In genomic region chr11:8341966-8342365, GRCh38 we compare ENCODE assay signal across 14 cellular contexts.
DNase-seq lines count a peak whose midpoint lies in the region; ATAC-seq, FAIRE-seq and TF ChIP-seq lines count a peak whose summit lies in the region.
"Had no signal": no experiment of that assay in that cellular context is flagged by ENCODE, and none has a peak within 500 bp of the region (broad histone marks: within the 10 kb centered on the region; RNA-seq: fewer than 3 reads in every experiment).

No MANE protein-coding gene starts in this region.

- H3K27me3 Mint-ChIP-seq in stimulated activated naive CD8-positive, alpha-beta T cell treated with anti-CD3 and anti-CD28 coated beads, Interleukin-15, Interleukin-2, amounts not matched to agents 100 ng/mL and 50 ng/mL, for 24 hours, result no peaks in the 10 kb centered on the region

- H3K4me3 ChIP-seq in PC-9, result no peak overlapping the region
- no peak overlapping the region for H3K4me3 ChIP-seq in kidney (ENCODE audit: low read length in 2 of 2)
- no peak overlapping the region for H3K4me3 ChIP-seq in osteoblast (ENCODE audit: insufficient read depth, low read length)
- H3K4me3 ChIP-seq: BLaER1 had no signal

- H3K79me2 ChIP-seq in PC-9 (ENCODE audit: low read depth) (no peaks in the 10 kb centered on the region), osteoblast (ENCODE audit: insufficient read depth, low read length) (no peaks in the 10 kb centered on the region)

- H3K27me3 ChIP-seq in PC-9 (ENCODE audit: insufficient read depth, low read depth), result no peaks in the 10 kb centered on the region
- peaks cover 7% of the 10 kb centered on the region for H3K27me3 ChIP-seq in osteoblast (ENCODE audit: insufficient read depth, low read length)
- H3K27me3 ChIP-seq: BLaER1 had no signal

- H3K27ac Mint-ChIP-seq in stimulated activated naive CD8-positive, alpha-beta T cell treated with anti-CD3 and anti-CD28 coated beads, Interleukin-15, Interleukin-2, amounts not matched to agents 100 ng/mL and 50 ng/mL, for 24 hours, result peak overlapping the region; percentile 54
- H3K27ac Mint-ChIP-seq: CD4-positive, CD25-positive, alpha-beta regulatory T cell had no signal

- DNase-seq in stimulated activated naive CD8-positive, alpha-beta T cell treated with anti-CD3 and anti-CD28 coated beads, Interleukin-15, Interleukin-2, amounts not matched to agents 100 U/mL and 50 U/mL, for 24 hours, result no peak
- DNase-seq in PC-9, result peak in 1 of 2 experiments; percentile 46
- DNase-seq in kidney, result peak; percentile 18
- DNase-seq in osteoblast (ENCODE audit: insufficient read length, low spot score, missing footprints), result peak; percentile 52
- DNase-seq in SK-N-DZ (ENCODE audit: low spot score), result no peak
- no peak for DNase-seq in SKM-1 (lab: John Stamatoyannopoulos, UW; ENCODE audit: unreplicated experiment)
- DNase-seq in activated CD4-positive, alpha-beta T cell treated with anti-CD3 and anti-CD28 coated beads, Interleukin-2, amount 50 U/mL, for 4 hours, result no peak
- DNase-seq: CD4-positive, CD25-positive, alpha-beta regulatory T cell; DMS53; GF-D8 had no signal

- H3K4me3 Mint-ChIP-seq in stimulated activated naive CD8-positive, alpha-beta T cell treated with anti-CD3 and anti-CD28 coated beads, Interleukin-15, Interleukin-2, amounts not matched to agents 100 ng/mL and 50 ng/mL, for 24 hours, result no peak overlapping the region
- H3K4me3 Mint-ChIP-seq: CD4-positive, CD25-positive, alpha-beta regulatory T cell had no signal

- no peaks in the 10 kb centered on the region for H3K36me3 ChIP-seq in PC-9 (ENCODE audit: low read depth)
- no peaks in the 10 kb centered on the region for H3K36me3 ChIP-seq in kidney (ENCODE audit: control insufficient read depth in 1 of 2, insufficient read depth in 2 of 2, low read length in 2 of 2)
- no peaks in the 10 kb centered on the region for H3K36me3 ChIP-seq in osteoblast (ENCODE audit: insufficient read depth, low read length)
- H3K36me3 ChIP-seq: BLaER1 had no signal

- peaks cover 26% of the 10 kb centered on the region; the same call in 1 of the 2 replicates for H3F3A ChIP-seq in PC-9 (ENCODE audit: insufficient read depth, low read depth)

- no peak for TF ChIP-seq CTCF in PC-9 (conservative IDR thresholded peaks at IDR 0.05)
- TF ChIP-seq CTCF in kidney (IDR thresholded peaks at IDR 0.05; ENCODE audit: borderline replicate concordance, extremely low read depth, insufficient read depth), result no peak
- no peak for TF ChIP-seq CTCF in osteoblast (IDR thresholded peaks at IDR 0.05; ENCODE audit: extremely low read depth, low read depth, low read length)

- H3K4me1 ChIP-seq in PC-9 (replicated peaks; ENCODE audit: insufficient read depth) (peaks cover 40% of the 10 kb centered on the region), kidney (ENCODE audit: control insufficient read depth in 1 of 2, insufficient read depth in 1 of 2, low read depth in 1 of 2, low read length in 2 of 2) (no peaks in the 10 kb centered on the region), osteoblast (ENCODE audit: insufficient read depth, low read length) (no peaks in the 10 kb centered on the region)

- H3K36me3 Mint-ChIP-seq in stimulated activated naive CD8-positive, alpha-beta T cell treated with anti-CD3 and anti-CD28 coated beads, Interleukin-15, Interleukin-2, amounts not matched to agents 100 ng/mL and 50 ng/mL, for 24 hours (ENCODE audit: low read depth), result no peaks in the 10 kb centered on the region
- H3K36me3 Mint-ChIP-seq: CD4-positive, CD25-positive, alpha-beta regulatory T cell had no signal

- H2AFZ ChIP-seq in PC-9, result no peak overlapping the region
- no peak overlapping the region for H2AFZ ChIP-seq in osteoblast (ENCODE audit: low read length)

- H3K9me3 ChIP-seq in PC-9 (ENCODE audit: insufficient read depth, low read depth) (no peaks in the 10 kb centered on the region), kidney (ENCODE audit: control insufficient read depth in 1 of 2, low read length in 2 of 2) (no peaks in the 10 kb centered on the region), osteoblast (ENCODE audit: low read depth, low read length) (no peaks in the 10 kb centered on the region)
- H3K9me3 ChIP-seq: BLaER1 had no signal

- intact Hi-C loops in PC-9 (cut with micrococcal nuclease; ENCODE audit: unreplicated experiment), result loop anchor here (2.0 kb wide), 1 partner anchor 569 kb away; the partner anchor contains the start of gene AKIP1
- intact Hi-C loops in kidney (cut with DNase I), result no loop called here

- H3K4me2 ChIP-seq in PC-9, result peak overlapping the region; percentile 72; the same call in 1 of the 2 replicates
- no peak overlapping the region for H3K4me2 ChIP-seq in osteoblast (ENCODE audit: insufficient read depth, low read length)

- no peak for FAIRE-seq in kidney (lab: Jason Lieb, UNC)
- FAIRE-seq: GM19239 had no signal

- no peaks in the 10 kb centered on the region for H3K9me2 ChIP-seq in PC-9 (ENCODE audit: insufficient read depth)

- CTCF ChIA-PET in PC-9 (lab: Charles Lee), result no interaction called here

- POLR2A ChIA-PET in PC-9 (lab: Charles Lee; ENCODE audit: unreplicated experiment), result no interaction called here

- no peaks in the 10 kb centered on the region for H4K20me1 ChIP-seq in PC-9 (ENCODE audit: insufficient read depth)
- no peaks in the 10 kb centered on the region for H4K20me1 ChIP-seq in osteoblast (ENCODE audit: insufficient read depth, low read length)
- H4K20me1 ChIP-seq: BLaER1 had no signal

- H3K27ac ChIP-seq in PC-9 (no peak overlapping the region), kidney (ENCODE audit: low read depth in 2 of 2, low read length in 2 of 2) (no peak overlapping the region), osteoblast (ENCODE audit: low read depth, low read length) (no peak overlapping the region)
- H3K27ac ChIP-seq: 22Rv1, BLaER1 had no signal

- ATAC-seq in stimulated activated naive CD8-positive, alpha-beta T cell treated with anti-CD3 and anti-CD28 coated beads, Interleukin-15, Interleukin-2, amounts not matched to agents 100 U/mL and 50 U/mL, for 24 hours, result no peak

- H3K9me3 Mint-ChIP-seq in stimulated activated naive CD8-positive, alpha-beta T cell treated with anti-CD3 and anti-CD28 coated beads, Interleukin-15, Interleukin-2, amounts not matched to agents 100 ng/mL and 50 ng/mL, for 24 hours, result no peaks in the 10 kb centered on the region
- H3K9me3 Mint-ChIP-seq: CD4-positive, CD25-positive, alpha-beta regulatory T cell had no signal

- H3K4me1 Mint-ChIP-seq in stimulated activated naive CD8-positive, alpha-beta T cell treated with anti-CD3 and anti-CD28 coated beads, Interleukin-15, Interleukin-2, amounts not matched to agents 100 ng/mL and 50 ng/mL, for 24 hours (ENCODE audit: low read depth), result peaks cover 6% of the 10 kb centered on the region

- H3K9ac ChIP-seq in kidney (ENCODE audit: low read length in 2 of 2), result no peak overlapping the region
- H3K9ac ChIP-seq: BLaER1 had no signal

- no TSS peak for BruUV-seq in PC-9 (replicated peaks; lab: Mats Ljungman, UMichigan)

Comparison
In these comparisons a context has a peak if more than half of its experiments do, and no peak if none do; other contexts are left out.
1. DNase-seq: peak in kidney (single experiment) and osteoblast (single experiment); none in stimulated activated naive CD8-positive, alpha-beta T cell treated with anti-CD3 and anti-CD28 coated beads, Interleukin-15, Interleukin-2, amounts not matched to agents 100 U/mL and 50 U/mL, for 24 hours (single experiment), SK-N-DZ (single experiment), SKM-1 (single experiment) and activated CD4-positive, alpha-beta T cell treated with anti-CD3 and anti-CD28 coated beads, Interleukin-2, amount 50 U/mL, for 4 hours (0 of 2).